ENCODE assay signal across 13 cellular contexts in the genomic region with DNA sequence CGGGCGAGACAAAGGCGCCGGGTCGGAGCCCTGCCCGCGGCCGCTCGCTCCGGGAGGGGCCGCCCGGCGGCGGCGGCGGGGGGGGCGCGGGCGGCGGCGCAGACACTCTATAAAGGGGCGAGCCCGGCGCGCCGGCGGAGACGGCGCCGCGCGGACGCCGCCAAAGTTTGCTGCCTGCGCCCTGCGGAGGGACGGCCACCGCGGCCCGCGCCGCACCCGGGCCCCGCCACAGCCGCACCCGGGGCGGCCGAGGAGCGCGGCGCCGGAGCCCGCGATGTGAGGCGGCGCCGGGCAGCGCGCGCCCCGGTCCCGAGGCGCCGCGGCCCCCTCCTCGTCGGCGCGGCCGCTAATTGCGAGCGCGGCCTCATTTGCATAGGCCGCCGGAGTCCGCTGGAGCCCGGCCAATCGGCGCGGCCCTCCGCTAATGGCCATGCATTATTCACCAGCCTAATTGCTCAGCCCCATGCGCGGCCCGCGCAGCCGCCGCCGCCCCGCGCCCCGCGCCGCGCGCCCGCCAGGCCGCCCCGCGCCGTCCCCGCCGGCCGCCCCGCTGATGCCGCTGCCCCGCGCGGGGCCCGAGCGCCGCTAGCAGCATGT.
A peak's percentile ranks its signal among the peaks of the same experiment; 100 is the strongest.
DNase-seq lines count a peak whose midpoint lies in the region; ATAC-seq and FAIRE-seq lines count a peak whose summit lies in the region.
"Had no signal": no experiment of that assay in that cellular context is flagged by ENCODE, and none has a peak within 500 bp of the region (broad histone marks: within the 10 kb centered on the region; RNA-seq: fewer than 3 reads in every experiment).

A gene (plus strand): TSS at position 137 of the 597 bp plus-strand sequence. CDS start 457 bp downstream, at position 594.

- no peak within 1 kb of the TSS for H3K27ac Mint-ChIP-seq in stimulated activated naive CD8-positive, alpha-beta T cell treated with anti-CD3 and anti-CD28 coated beads, Interleukin-15, amount 100 ng/mL, for 72 hours

- H3K9me3 ChIP-seq in iPS-18a (ENCODE audit: control insufficient read depth, low read depth, low read length): no peaks in the 10 kb centered on the region

- FAIRE-seq in HTR-8/SVneo (lab: Jason Lieb, UNC): no peak
- FAIRE-seq: endometrium had no signal

- DNase-seq in SKM-1 treated with dmso at 0.1 percent for 144 hours (lab: John Stamatoyannopoulos, UW; ENCODE audit: unreplicated experiment) (peak; percentile 16), SKM-1 (lab: John Stamatoyannopoulos, UW; ENCODE audit: unreplicated experiment) (no peak), NCI-H748 treated with DMSO at 0.1 percent for 48 hours (lab: John Stamatoyannopoulos, UW) (peak; percentile 59), HTR-8/SVneo (ENCODE audit: insufficient read length, low spot score) (no peak), HuH-7.5 (ENCODE audit: low spot score) (no peak)
- no peak for DNase-seq in stimulated activated naive CD8-positive, alpha-beta T cell treated with anti-CD3 and anti-CD28 coated beads, Interleukin-15, amount 100 ng/mL, for 72 hours
- DNase-seq: NK-92 treated with Interleukin-12 subunit alpha and Interleukin-12 subunit beta, amount 100 ng/mL, for 24 hours; T1000 had no signal

- peaks cover 77% of the 10 kb centered on the region for H3K27me3 Mint-ChIP-seq in stimulated activated naive CD8-positive, alpha-beta T cell treated with anti-CD3 and anti-CD28 coated beads, Interleukin-15, amount 100 ng/mL, for 72 hours

- H3K9ac ChIP-seq in iPS-18a (ENCODE audit: low read length): peak within 1 kb of the TSS; percentile 77

- peaks cover 19% of the 10 kb centered on the region for H3K4me1 Mint-ChIP-seq in stimulated activated naive CD8-positive, alpha-beta T cell treated with anti-CD3 and anti-CD28 coated beads, Interleukin-15, amount 100 ng/mL, for 72 hours

- peak within 1 kb of the TSS; percentile 60 to 66 for H3K4me3 Mint-ChIP-seq in stimulated activated naive CD8-positive, alpha-beta T cell treated with anti-CD3 and anti-CD28 coated beads, Interleukin-15, amount 100 ng/mL, for 72 hours

- ATAC-seq in stimulated activated naive CD8-positive, alpha-beta T cell treated with anti-CD3 and anti-CD28 coated beads, Interleukin-15, amount 100 ng/mL, for 72 hours: no peak
- ATAC-seq in GM18502 (IDR thresholded peaks at IDR 0.05; ENCODE audit: poor library complexity, unreplicated experiment): no peak
- ATAC-seq: left lobe of liver, sciatic nerve had no signal

- peak within 1 kb of the TSS; percentile 81 for H3K4me3 ChIP-seq in iPS-18a (ENCODE audit: low read length)

- H3K4me1 ChIP-seq in iPS-18a (ENCODE audit: control insufficient read depth, low read depth, low read length): peaks cover 49% of the 10 kb centered on the region

- H3K27ac ChIP-seq in iPS-18a (ENCODE audit: low read length): no peak within 1 kb of the TSS

- H3K36me3 ChIP-seq in iPS-18a (ENCODE audit: control insufficient read depth, low read depth, low read length): no peaks in the 10 kb centered on the region

- H3K27me3 ChIP-seq in iPS-18a (ENCODE audit: control insufficient read depth, insufficient read depth, low read length): peaks cover 62% of the 10 kb centered on the region

- H3K9me3 Mint-ChIP-seq in stimulated activated naive CD8-positive, alpha-beta T cell treated with anti-CD3 and anti-CD28 coated beads, Interleukin-15, amount 100 ng/mL, for 72 hours: no peaks in the 10 kb centered on the region

Comparison
In these comparisons a context has a peak if more than half of its experiments do, and no peak if none do; other contexts are left out.
1. DNase-seq: peak in SKM-1 treated with dmso at 0.1 percent for 144 hours (single experiment) and NCI-H748 treated with DMSO at 0.1 percent for 48 hours (single experiment); none in SKM-1 (single experiment), stimulated activated naive CD8-positive, alpha-beta T cell treated with anti-CD3 and anti-CD28 coated beads, Interleukin-15, amount 100 ng/mL, for 72 hours (0 of 2), HTR-8/SVneo (single experiment) and HuH-7.5 (single experiment).